8 cellular contexts compared by ENCODE assay signal in the genomic region with DNA sequence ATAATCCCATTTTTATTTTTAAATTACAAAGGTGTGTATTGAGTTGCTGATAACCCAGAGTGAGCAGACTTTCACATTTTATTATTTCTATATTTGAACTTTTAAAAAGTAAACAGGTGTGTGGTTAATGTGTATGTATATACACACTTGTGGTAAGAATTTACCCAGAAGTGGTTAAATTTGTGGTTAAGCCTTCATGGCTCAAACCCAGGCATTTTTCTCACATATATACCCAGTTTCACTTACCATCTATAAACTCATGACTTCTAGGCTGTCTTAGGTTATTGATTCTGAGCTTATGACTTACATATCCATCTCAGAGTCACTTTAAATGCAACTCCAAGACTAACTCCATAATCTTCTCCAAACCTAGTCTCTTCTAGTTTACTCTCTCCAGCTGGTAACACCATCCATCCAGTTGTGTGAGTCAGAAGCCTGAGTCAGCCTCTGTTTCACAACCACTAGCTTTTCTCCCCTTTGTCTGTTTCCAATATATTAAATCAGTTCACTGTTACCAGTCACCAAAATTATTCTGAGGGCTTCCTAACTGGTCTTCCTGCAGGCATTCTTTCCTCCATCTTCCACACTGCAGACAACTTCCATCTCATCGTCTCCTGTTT. TPM values are rescaled to one million over a fixed set of nuclear protein-coding genes. Genes with fewer than 3 reads are reported as not detected.
DNase-seq lines count a peak whose midpoint lies in the region; ATAC-seq lines count a peak whose summit lies in the region.

No MANE protein-coding gene starts in this region.

- H3K4me2 ChIP-seq in mesenchymal stem cell (ENCODE audit: low read length, poor library complexity, severe bottlenecking): no peak overlapping the region

- H3K79me1 ChIP-seq in mesenchymal stem cell (replicated peaks; ENCODE audit: low read length, poor library complexity, severe bottlenecking): peaks cover 3% of the 10 kb centered on the region

- no peaks in the 10 kb centered on the region for H3K27me3 ChIP-seq in mesenchymal stem cell (ENCODE audit: control insufficient read depth in 1 of 2, insufficient read depth in 1 of 2, low read length in 2 of 2)

- H4K8ac ChIP-seq in mesenchymal stem cell (ENCODE audit: low read length): no peak overlapping the region

- no peak overlapping the region for H2BK5ac ChIP-seq in mesenchymal stem cell (ENCODE audit: low read depth, low read length, poor library complexity, severe bottlenecking)

- peak; percentile 58 for ATAC-seq in GM18520 (IDR thresholded peaks at IDR 0.05; ENCODE audit: unreplicated experiment)
- ATAC-seq in HG02885 (IDR thresholded peaks at IDR 0.05; ENCODE audit: poor library complexity, unreplicated experiment): peak; percentile 51
- no peak for ATAC-seq in HG03280 (IDR thresholded peaks at IDR 0.05; ENCODE audit: unreplicated experiment)

- no peak overlapping the region for H2AK5ac ChIP-seq in mesenchymal stem cell (ENCODE audit: low read length, severe bottlenecking)

- H3K4me3 ChIP-seq in mesenchymal stem cell (ENCODE audit: insufficient read depth in 1 of 2, low read depth in 1 of 2, low read length in 2 of 2): no peak overlapping the region

- no peak overlapping the region for H2BK15ac ChIP-seq in mesenchymal stem cell (ENCODE audit: low read depth, poor library complexity, severe bottlenecking)

- H3K14ac ChIP-seq in mesenchymal stem cell (ENCODE audit: low read length in 2 of 2): no peak overlapping the region

- peak overlapping the region in 1 of 6 donors; percentile 46 for H3K27ac Mint-ChIP-seq in immature natural killer cell

- peaks cover 20 to 54% (median 32%) of the 10 kb centered on the region in 3 donors for H3K36me3 Mint-ChIP-seq in immature natural killer cell

- H3K23ac ChIP-seq in mesenchymal stem cell (ENCODE audit: low read length in 2 of 2): no peak overlapping the region

- H4K91ac ChIP-seq in mesenchymal stem cell (ENCODE audit: low read length): no peak overlapping the region

- no peak overlapping the region for H3K18ac ChIP-seq in mesenchymal stem cell (ENCODE audit: low read depth in 1 of 2, low read length in 2 of 2)

- no peak overlapping the region for H3K9ac ChIP-seq in mesenchymal stem cell (ENCODE audit: low read length)

- peaks cover 13 to 22% of the 10 kb centered on the region in 2 donors for H3K4me1 Mint-ChIP-seq in immature natural killer cell

- H3K9me3 ChIP-seq in mesenchymal stem cell (ENCODE audit: control insufficient read depth, low read length): no peaks in the 10 kb centered on the region

- H2AFZ ChIP-seq in mesenchymal stem cell (ENCODE audit: low read depth, low read length): no peak overlapping the region

- no peak overlapping the region for H2BK12ac ChIP-seq in mesenchymal stem cell (ENCODE audit: low read length in 2 of 2)

- H3K4ac ChIP-seq in mesenchymal stem cell (ENCODE audit: low read depth in 1 of 2, low read length in 2 of 2): no peak overlapping the region

- H3K27ac ChIP-seq in mesenchymal stem cell (ENCODE audit: low read length, poor library complexity, severe bottlenecking): no peak overlapping the region

- 20% methylated on average over 1 of the region's 1 CpG for WGBS in mesenchymal stem cell

- DNase-seq in SKM-1 treated with dmso at 0.1 percent for 144 hours (lab: John Stamatoyannopoulos, UW; ENCODE audit: unreplicated experiment): peak; percentile 2
- DNase-seq in mesenchymal stem cell: peak; percentile 68
- DNase-seq in immature natural killer cell: no peak
- DNase-seq in iPS-NIHi7 (ENCODE audit: extremely low spot score): no peak
- no peak for DNase-seq in C1 segment of cervical spinal cord (lab: John Stamatoyannopoulos, UW)

- no peak overlapping the region for H2BK120ac ChIP-seq in mesenchymal stem cell (ENCODE audit: low read depth, low read length)

- H3K9me3 Mint-ChIP-seq in immature natural killer cell: no peaks in the 10 kb centered on the region

- H3K36me3 ChIP-seq in mesenchymal stem cell (ENCODE audit: control insufficient read depth in 1 of 2, insufficient read depth in 2 of 2, low read depth in 1 of 2, low read length in 2 of 2): peaks cover 0 to 46% of the 10 kb centered on the region in 2 experiments

- H3K4me1 ChIP-seq in mesenchymal stem cell (ENCODE audit: control insufficient read depth, insufficient read depth, low read depth, low read length): no peaks in the 10 kb centered on the region

- no peak overlapping the region for H3K4me3 Mint-ChIP-seq in immature natural killer cell

- H3K27me3 Mint-ChIP-seq in immature natural killer cell (ENCODE audit: low read depth in 3 of 3): peaks cover 0 to 5% (median 2%) of the 10 kb centered on the region in 3 donors

RNA-seq across cellular contexts. Expression of gene ZBED3, which starts 20.2 kb away (rescaled TPM):
- 6.6 TPM for polyA plus RNA-seq in mesenchymal stem cell (2013, experiment 1 of 2)
- 6.6 TPM for polyA plus RNA-seq in mesenchymal stem cell (2013, experiment 2 of 2)
- polyA plus RNA-seq in immature natural killer cell: 1 to 10 TPM in 2 of 3 donors, under 1 TPM in 1; 0.14 to 2.2 (median 1.5) TPM

RNA-seq across cellular contexts. Expression of gene AGGF1, which starts 36.7 kb away (rescaled TPM):
- 19.6 TPM for polyA plus RNA-seq in mesenchymal stem cell (2013, experiment 1 of 2)
- polyA plus RNA-seq in mesenchymal stem cell (2013, experiment 2 of 2): 19.7 TPM
- 10 to 100 TPM; 16.1 to 38.4 (median 17.9) TPM for polyA plus RNA-seq in immature natural killer cell

Comparison
In these comparisons a context has a peak if more than half of its experiments do, and no peak if none do; other contexts are left out.
1. DNase-seq: peak in SKM-1 treated with dmso at 0.1 percent for 144 hours (single experiment) and mesenchymal stem cell (single experiment); none in immature natural killer cell (0 of 3), iPS-NIHi7 (single experiment) and C1 segment of cervical spinal cord (0 of 14).